Comparison of ENCODE assay signal across 7 cellular contexts in the genomic region with DNA sequence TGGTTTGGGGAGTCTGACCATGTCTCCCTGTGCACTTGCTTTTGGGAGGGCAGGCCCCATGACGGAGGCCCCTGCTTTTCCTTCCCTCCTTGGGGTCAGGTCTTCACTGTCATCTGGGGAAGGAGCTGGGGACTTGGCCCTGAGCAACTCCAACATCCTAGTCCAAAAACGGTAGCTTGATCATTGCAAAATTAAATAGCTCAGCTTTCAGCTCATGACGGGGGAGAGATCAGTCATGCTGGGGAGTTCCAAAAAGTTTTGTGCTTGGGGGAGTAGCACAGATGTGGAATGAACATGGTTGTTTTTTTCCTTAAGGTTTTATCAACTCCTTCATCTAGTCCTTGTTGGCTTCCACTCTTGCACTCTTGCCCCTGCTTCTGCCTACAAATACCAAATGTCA.
"Had no signal": no experiment of that assay in that cellular context is flagged by ENCODE, and none has a peak within 500 bp of the region (broad histone marks: within the 10 kb centered on the region; RNA-seq: fewer than 3 reads in every experiment).

No MANE protein-coding gene starts in this region.

- H3K4me3 ChIP-seq: GM23248 had no signal

- H3K9ac ChIP-seq: GM23248 had no signal

- H3K27ac ChIP-seq: GM23248, HL-60 had no signal

- FAIRE-seq: HepG2 had no signal

- ATAC-seq: HepG2 had no signal

- DNase-seq: GM23248, GOT3, H7, HCEC 1CT, KBM-7 had no signal
